Comparison of ENCODE assay signal across 12 cellular contexts in genomic region chr7:14834456-14834855, GRCh38.
DNase-seq lines count a peak whose midpoint lies in the region; ATAC-seq and TF ChIP-seq lines count a peak whose summit lies in the region.
"Had no signal": no experiment of that assay in that cellular context is flagged by ENCODE, and none has a peak within 500 bp of the region (broad histone marks: within the 10 kb centered on the region; RNA-seq: fewer than 3 reads in every experiment).

No MANE protein-coding gene starts in this region.

- H3K4me2 ChIP-seq in OCI-LY3 (ENCODE audit: low read length), result peak overlapping the region; percentile 74
- H3K4me2 ChIP-seq: smooth muscle cell had no signal

- H3K27ac ChIP-seq in OCI-LY3 (ENCODE audit: low read length) (peak overlapping the region; percentile 86), right atrium auricular region (peak overlapping the region; percentile 69 to 83), suprapubic skin (no peak overlapping the region)
- H3K27ac ChIP-seq: breast epithelium had no signal

- H3K4me3 ChIP-seq in OCI-LY3 (ENCODE audit: low read length) (peak overlapping the region; percentile 47), right atrium auricular region (no peak overlapping the region), suprapubic skin (no peak overlapping the region)
- H3K4me3 ChIP-seq: breast epithelium, smooth muscle cell had no signal

- TF ChIP-seq EP300 in suprapubic skin (IDR thresholded peaks at IDR 0.05), result no peak

- H3K36me3 ChIP-seq in OCI-LY3 (replicated peaks; ENCODE audit: low read depth, low read length) (no peaks in the 10 kb centered on the region), right atrium auricular region (no peaks in the 10 kb centered on the region), suprapubic skin (no peaks in the 10 kb centered on the region)
- H3K36me3 ChIP-seq: breast epithelium had no signal

- H3K27ac Mint-ChIP-seq in activated CD4-positive, alpha-beta memory T cell treated with anti-CD3 and anti-CD28 coated beads, Interleukin-2, amount 10 ng/mL, durations not matched to agents 7 days and 5 days, result no peak overlapping the region
- H3K27ac Mint-ChIP-seq: activated B cell treated with CpG ODN at 0.5 μM for 24 hours had no signal

- TF ChIP-seq CTCF in OCI-LY3 (IDR thresholded peaks at IDR 0.05; ENCODE audit: low read depth, low read length), result no peak
- TF ChIP-seq CTCF in right atrium auricular region (IDR thresholded peaks at IDR 0.05), result no peak
- TF ChIP-seq CTCF in suprapubic skin (IDR thresholded peaks at IDR 0.05), result no peak

- DNase-seq in right atrium auricular region (ENCODE audit: low spot score) (no peak), suprapubic skin (ENCODE audit: low spot score in 2 of 2) (no peak), hepatic stellate cell (ENCODE audit: low spot score) (no peak)
- no peak for DNase-seq in activated CD4-positive, alpha-beta memory T cell treated with anti-CD3 and anti-CD28 coated beads, Interleukin-2, amount 10 ng/mL, durations not matched to agents 7 days and 5 days
- DNase-seq in stimulated activated naive CD8-positive, alpha-beta T cell treated with anti-CD3 and anti-CD28 coated beads, Interleukin-15, Interleukin-2, amounts not matched to agents 100 U/mL and 50 U/mL, for 24 hours, result no peak
- DNase-seq: activated B cell treated with CpG ODN at 0.5 μM for 24 hours, NCI-H524 had no signal

- WGBS in suprapubic skin, result 62% methylated on average over 3 of the region's 3 CpGs

- H3K36me3 Mint-ChIP-seq in activated CD4-positive, alpha-beta memory T cell treated with anti-CD3 and anti-CD28 coated beads, Interleukin-2, amount 10 ng/mL, durations not matched to agents 7 days and 5 days (ENCODE audit: low read depth), result no peaks in the 10 kb centered on the region

- no peaks in the 10 kb centered on the region for H3K79me2 ChIP-seq in OCI-LY3 (ENCODE audit: low read length)

- no peaks in the 10 kb centered on the region for H3K27me3 ChIP-seq in OCI-LY3 (ENCODE audit: low read depth, low read length)
- no peaks in the 10 kb centered on the region for H3K27me3 ChIP-seq in right atrium auricular region
- H3K27me3 ChIP-seq in suprapubic skin, result no peaks in the 10 kb centered on the region
- H3K27me3 ChIP-seq: breast epithelium had no signal

- ATAC-seq in GM18502 (IDR thresholded peaks at IDR 0.05; ENCODE audit: poor library complexity, unreplicated experiment), result peak; percentile 62
- peak; percentile 79 for ATAC-seq in HG02610 (IDR thresholded peaks at IDR 0.05; ENCODE audit: unreplicated experiment)
- ATAC-seq in stimulated activated naive CD8-positive, alpha-beta T cell treated with anti-CD3 and anti-CD28 coated beads, Interleukin-15, Interleukin-2, amounts not matched to agents 100 U/mL and 50 U/mL, for 24 hours, result no peak

- no peaks in the 10 kb centered on the region for H3K27me3 Mint-ChIP-seq in activated CD4-positive, alpha-beta memory T cell treated with anti-CD3 and anti-CD28 coated beads, Interleukin-2, amount 10 ng/mL, durations not matched to agents 7 days and 5 days
- H3K27me3 Mint-ChIP-seq: activated B cell treated with CpG ODN at 0.5 μM for 24 hours had no signal

- no peak for TF ChIP-seq POLR2A in suprapubic skin (IDR thresholded peaks at IDR 0.05)

- CTCF ChIA-PET in activated CD4-positive, alpha-beta memory T cell treated with anti-CD3 and anti-CD28 coated beads, Interleukin-2, amount 10 ng/mL, durations not matched to agents 7 days and 5 days (lab: Charles Lee), result no interaction called here

- H3K4me1 ChIP-seq in OCI-LY3 (ENCODE audit: low read length), result peaks cover 18% of the 10 kb centered on the region
- peaks cover 0 to 16% of the 10 kb centered on the region in 2 donors for H3K4me1 ChIP-seq in right atrium auricular region
- no peaks in the 10 kb centered on the region for H3K4me1 ChIP-seq in suprapubic skin
- H3K4me1 ChIP-seq: breast epithelium had no signal

- no peaks in the 10 kb centered on the region for H3K9me3 Mint-ChIP-seq in activated CD4-positive, alpha-beta memory T cell treated with anti-CD3 and anti-CD28 coated beads, Interleukin-2, amount 10 ng/mL, durations not matched to agents 7 days and 5 days

- H3K4me3 Mint-ChIP-seq in activated CD4-positive, alpha-beta memory T cell treated with anti-CD3 and anti-CD28 coated beads, Interleukin-2, amount 10 ng/mL, durations not matched to agents 7 days and 5 days, result no peak overlapping the region
- H3K4me3 Mint-ChIP-seq: activated B cell treated with CpG ODN at 0.5 μM for 24 hours had no signal

- H4K20me1 ChIP-seq in OCI-LY3 (ENCODE audit: insufficient read depth, low read length), result no peaks in the 10 kb centered on the region

- H3K9ac ChIP-seq in OCI-LY3 (ENCODE audit: low read length), result peak overlapping the region; percentile 31; the same call in 1 of the 2 replicates

- H3K9me3 ChIP-seq in OCI-LY3 (ENCODE audit: insufficient read depth, low read length) (no peaks in the 10 kb centered on the region), right atrium auricular region (no peaks in the 10 kb centered on the region), suprapubic skin (no peaks in the 10 kb centered on the region)
- H3K9me3 ChIP-seq: breast epithelium had no signal

- H3K4me1 Mint-ChIP-seq in activated CD4-positive, alpha-beta memory T cell treated with anti-CD3 and anti-CD28 coated beads, Interleukin-2, amount 10 ng/mL, durations not matched to agents 7 days and 5 days, result no peaks in the 10 kb centered on the region
- H3K4me1 Mint-ChIP-seq: activated B cell treated with CpG ODN at 0.5 μM for 24 hours had no signal

- H2AFZ ChIP-seq in OCI-LY3 (ENCODE audit: low read depth, low read length), result peak overlapping the region; percentile 65; the same call in 1 of the 2 replicates

- POLR2A ChIA-PET in activated CD4-positive, alpha-beta memory T cell treated with anti-CD3 and anti-CD28 coated beads, Interleukin-2, amount 10 ng/mL, durations not matched to agents 7 days and 5 days (lab: Charles Lee), result no interaction called here
